ENCODE assay signal across 9 cellular contexts in genomic region chr3:52892625-52893311, GRCh38. TPM values are rescaled to one million over a fixed set of nuclear protein-coding genes. Genes with fewer than 3 reads are reported as not detected.
DNase-seq lines count a peak whose midpoint lies in the region; ATAC-seq and TF ChIP-seq lines count a peak whose summit lies in the region.
"Had no signal": no experiment of that assay in that cellular context is flagged by ENCODE, and none has a peak within 500 bp of the region (broad histone marks: within the 10 kb centered on the region; RNA-seq: fewer than 3 reads in every experiment).

No MANE protein-coding gene starts in this region.

- H3K27me3 Mint-ChIP-seq in activated CD8-positive, alpha-beta T cell treated with anti-CD3 and anti-CD28 coated beads for 36 hours = no peaks in the 10 kb centered on the region

- peak overlapping the region in 1 of 4 donors; percentile 10 for H3K4me3 ChIP-seq in tibial nerve

- no peak for TF ChIP-seq EP300 in tibial nerve (IDR thresholded peaks at IDR 0.05)

- no peaks in the 10 kb centered on the region for H3K9me3 ChIP-seq in tibial nerve

- H3K9me3 Mint-ChIP-seq in activated CD8-positive, alpha-beta T cell treated with anti-CD3 and anti-CD28 coated beads for 36 hours = no peaks in the 10 kb centered on the region

- TF ChIP-seq CTCF in activated CD8-positive, alpha-beta T cell treated with anti-CD3 and anti-CD28 coated beads for 36 hours (IDR thresholded peaks at IDR 0.05) = peak; percentile 47
- TF ChIP-seq CTCF in foreskin keratinocyte (conservative IDR thresholded peaks at IDR 0.05) = peak; percentile 11
- TF ChIP-seq CTCF in tibial nerve (IDR thresholded peaks at IDR 0.05) = peak in 1 of 5 experiments; percentile 8

- H3K27ac ChIP-seq in foreskin keratinocyte (no peak overlapping the region), tibial nerve (peak overlapping the region; percentile 14 to 82 (median 57))
- H3K27ac ChIP-seq: C4-2B had no signal

- no peaks in the 10 kb centered on the region for H3K27me3 ChIP-seq in foreskin keratinocyte
- no peaks in the 10 kb centered on the region for H3K27me3 ChIP-seq in tibial nerve

- TF ChIP-seq POLR2A in tibial nerve (IDR thresholded peaks at IDR 0.05) = no peak

- H3K27ac Mint-ChIP-seq in activated CD8-positive, alpha-beta T cell treated with anti-CD3 and anti-CD28 coated beads for 36 hours = peak overlapping the region; percentile 93

- peak; percentile 23 for DNase-seq in activated CD4-positive, alpha-beta T cell treated with anti-CD3 and anti-CD28 coated beads for 1 hour
- no peak for DNase-seq in activated CD4-positive, alpha-beta T cell treated with anti-CD3 and anti-CD28 coated beads for 48 hours
- peak; percentile 35 for DNase-seq in activated CD8-positive, alpha-beta T cell treated with anti-CD3 and anti-CD28 coated beads for 36 hours
- DNase-seq in foreskin keratinocyte (no peak), tibial nerve (ENCODE audit: low spot score in 2 of 2) (no peak), UCSD-AML1 (lab: John Stamatoyannopoulos, UW; ENCODE audit: unreplicated experiment) (no peak), NOMO-1 (lab: John Stamatoyannopoulos, UW; ENCODE audit: unreplicated experiment in 2 of 2) (no peak)

- H3K4me3 Mint-ChIP-seq in activated CD8-positive, alpha-beta T cell treated with anti-CD3 and anti-CD28 coated beads for 36 hours = peak overlapping the region; percentile 65

- WGBS in tibial nerve, 2 donors = 62 to 65% methylated on average over 8 of the region's 8 CpGs

- POLR2A ChIA-PET in activated CD8-positive, alpha-beta T cell treated with anti-CD3 and anti-CD28 coated beads for 36 hours (lab: Charles Lee) = interaction anchor here (1.0 to 2.2 kb wide), 4 partner anchors 10 to 122 kb away, joined by 3 to 10 read pairs (median 4); partner anchors contain the start of gene NEK4

- H3K4me1 ChIP-seq in foreskin keratinocyte (peaks cover 6% of the 10 kb centered on the region), tibial nerve (peaks cover 0 to 61% (median 49%) of the 10 kb centered on the region in 4 donors)

- peaks cover 68% of the 10 kb centered on the region for H3K4me1 Mint-ChIP-seq in activated CD8-positive, alpha-beta T cell treated with anti-CD3 and anti-CD28 coated beads for 36 hours (ENCODE audit: low read depth)

- ATAC-seq in activated CD8-positive, alpha-beta T cell treated with anti-CD3 and anti-CD28 coated beads for 36 hours = peak; percentile 6
- no peak for ATAC-seq in foreskin keratinocyte
- no peak for ATAC-seq in GM19351 (IDR thresholded peaks at IDR 0.05; ENCODE audit: unreplicated experiment)

- H3K36me3 ChIP-seq in tibial nerve = no peaks in the 10 kb centered on the region

- intact Hi-C loops in activated CD8-positive, alpha-beta T cell treated with anti-CD3 and anti-CD28 coated beads for 36 hours (cut with micrococcal nuclease) = no loop called here

- CTCF ChIA-PET in activated CD8-positive, alpha-beta T cell treated with anti-CD3 and anti-CD28 coated beads for 36 hours (lab: Charles Lee) = interaction anchor here (0.7 to 3.4 kb wide), 11 partner anchors 9 to 181 kb away, joined by 3 to 18 read pairs (median 4); no protein-coding TSS in a partner anchor

- H3K36me3 Mint-ChIP-seq in activated CD8-positive, alpha-beta T cell treated with anti-CD3 and anti-CD28 coated beads for 36 hours (ENCODE audit: low read depth) = peaks cover 5% of the 10 kb centered on the region

RNA-seq across cellular contexts. Expression of gene STIMATE, which starts 4.6 kb away (rescaled TPM):
- total RNA-seq in activated CD8-positive, alpha-beta T cell treated with anti-CD3 and anti-CD28 coated beads for 36 hours = 10 to 100 TPM; 17.3 to 18.3 TPM
- total RNA-seq in foreskin keratinocyte (16.9 and 17.2 TPM in 2 replicates), tibial nerve (10 to 100 TPM; 35.4 to 82.3 (median 46.0) TPM)
- 13.5 and 16.3 TPM in 2 replicates for polyA plus RNA-seq in foreskin keratinocyte

RNA-seq across cellular contexts. Expression of gene MUSTN1, which starts 57.9 kb away (rescaled TPM):
- total RNA-seq in activated CD8-positive, alpha-beta T cell treated with anti-CD3 and anti-CD28 coated beads for 36 hours = not detected
- total RNA-seq in foreskin keratinocyte (0.65 and 1.2 TPM in 2 replicates), tibial nerve (10 to 100 TPM; 38.5 to 77.9 (median 64.9) TPM)
- 0.80 and 0.84 TPM in 2 replicates for polyA plus RNA-seq in foreskin keratinocyte

Comparison
In these comparisons a context has a peak if more than half of its experiments do, and no peak if none do; other contexts are left out.
1. DNase-seq: peak in activated CD4-positive, alpha-beta T cell treated with anti-CD3 and anti-CD28 coated beads for 1 hour (single experiment) and activated CD8-positive, alpha-beta T cell treated with anti-CD3 and anti-CD28 coated beads for 36 hours (single experiment); none in activated CD4-positive, alpha-beta T cell treated with anti-CD3 and anti-CD28 coated beads for 48 hours (single experiment), foreskin keratinocyte (0 of 2), tibial nerve (0 of 2), UCSD-AML1 (single experiment) and NOMO-1 (0 of 2).
2. RNA of gene MUSTN1, which starts 57.9 kb away (total RNA-seq): 38.5 to 77.9 TPM in tibial nerve; 0.65 to 1.2 TPM in foreskin keratinocyte and not detected in activated CD8-positive, alpha-beta T cell treated with anti-CD3 and anti-CD28 coated beads for 36 hours; every median in the first group is over 10 times any median in the second.